9 cellular contexts compared by ENCODE assay signal in the genomic region with DNA sequence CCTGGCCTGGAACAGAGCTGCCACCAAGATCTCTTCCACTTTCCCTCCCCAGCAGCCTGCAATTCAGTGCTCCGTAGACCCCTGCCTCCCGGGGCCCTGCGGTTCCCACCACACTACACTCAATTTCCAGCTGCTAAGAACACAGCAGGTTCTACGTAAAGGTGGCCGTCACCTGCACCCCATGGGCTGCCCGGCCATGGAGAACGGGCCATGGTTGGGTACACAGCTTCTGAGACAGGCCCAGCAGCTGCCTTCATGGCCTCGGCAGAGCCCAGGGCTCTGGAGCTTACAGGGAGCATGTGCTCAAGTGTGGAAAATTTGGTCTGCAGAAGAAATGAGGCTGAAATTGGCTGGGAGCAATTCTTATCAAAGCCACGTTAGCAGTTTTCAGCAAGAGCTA. TPM values are rescaled to one million over a fixed set of nuclear protein-coding genes. Genes with fewer than 3 reads are reported as not detected.
"Had no signal": no experiment of that assay in that cellular context is flagged by ENCODE, and none has a peak within 500 bp of the region (broad histone marks: within the 10 kb centered on the region; RNA-seq: fewer than 3 reads in every experiment).

No MANE protein-coding gene starts in this region.

RNA-seq across cellular contexts. Expression of gene ALPI, which starts 22.3 kb away (rescaled TPM):
- total RNA-seq: activated CD4-positive, alpha-beta memory T cell treated with anti-CD3 and anti-CD28 coated beads, Interleukin-2, amount 10 ng/mL, durations not matched to agents 7 days and 5 days; activated CD4-positive, alpha-beta T cell treated with anti-CD3 and anti-CD28 coated beads for 36 hours; activated CD8-positive, alpha-beta memory T cell treated with anti-CD3 and anti-CD28 coated beads for 36 hours; activated naive CD4-positive, alpha-beta T cell treated with anti-CD3 and anti-CD28 coated beads for 36 hours; activated T-helper 17 cell treated with anti-CD3 and anti-CD28 coated beads, Interleukin-2, amount 50 U/mL, for 72 hours; astrocyte; SJSA1; T-helper 1 cell treated with Interleukin-12 subunit alpha and Interleukin-12 subunit beta and Interleukin-4 antibody, amounts not matched to agents 30 ng/mL and 1 ng/mL, for 36 hours had no signal

RNA-seq across cellular contexts. Expression of gene ALPG, which starts 27.0 kb away (rescaled TPM):
- total RNA-seq: activated CD4-positive, alpha-beta memory T cell treated with anti-CD3 and anti-CD28 coated beads, Interleukin-2, amount 10 ng/mL, durations not matched to agents 7 days and 5 days; activated CD4-positive, alpha-beta T cell treated with anti-CD3 and anti-CD28 coated beads for 36 hours; activated CD8-positive, alpha-beta memory T cell treated with anti-CD3 and anti-CD28 coated beads for 36 hours; activated naive CD4-positive, alpha-beta T cell treated with anti-CD3 and anti-CD28 coated beads for 36 hours; activated T-helper 17 cell treated with anti-CD3 and anti-CD28 coated beads, Interleukin-2, amount 50 U/mL, for 72 hours; Peyer's patch; T-helper 1 cell treated with Interleukin-12 subunit alpha and Interleukin-12 subunit beta and Interleukin-4 antibody, amounts not matched to agents 30 ng/mL and 1 ng/mL, for 36 hours had no signal

RNA-seq across cellular contexts. Expression of gene ECEL1, which starts 54.0 kb away (rescaled TPM):
- total RNA-seq: activated CD4-positive, alpha-beta memory T cell treated with anti-CD3 and anti-CD28 coated beads, Interleukin-2, amount 10 ng/mL, durations not matched to agents 7 days and 5 days; activated T-helper 17 cell treated with anti-CD3 and anti-CD28 coated beads, Interleukin-2, amount 50 U/mL, for 72 hours; Peyer's patch; SJSA1; T-helper 1 cell treated with Interleukin-12 subunit alpha and Interleukin-12 subunit beta and Interleukin-4 antibody, amounts not matched to agents 30 ng/mL and 1 ng/mL, for 36 hours had no signal

RNA-seq across cellular contexts. Expression of gene ALPP, which starts 55.1 kb away (rescaled TPM):
- total RNA-seq: activated CD4-positive, alpha-beta memory T cell treated with anti-CD3 and anti-CD28 coated beads, Interleukin-2, amount 10 ng/mL, durations not matched to agents 7 days and 5 days; activated CD4-positive, alpha-beta T cell treated with anti-CD3 and anti-CD28 coated beads for 36 hours; activated CD8-positive, alpha-beta memory T cell treated with anti-CD3 and anti-CD28 coated beads for 36 hours; activated naive CD4-positive, alpha-beta T cell treated with anti-CD3 and anti-CD28 coated beads for 36 hours; Peyer's patch; T-helper 1 cell treated with Interleukin-12 subunit alpha and Interleukin-12 subunit beta and Interleukin-4 antibody, amounts not matched to agents 30 ng/mL and 1 ng/mL, for 36 hours had no signal
